Comparison of ENCODE assay signal across 11 cellular contexts in the genomic region with DNA sequence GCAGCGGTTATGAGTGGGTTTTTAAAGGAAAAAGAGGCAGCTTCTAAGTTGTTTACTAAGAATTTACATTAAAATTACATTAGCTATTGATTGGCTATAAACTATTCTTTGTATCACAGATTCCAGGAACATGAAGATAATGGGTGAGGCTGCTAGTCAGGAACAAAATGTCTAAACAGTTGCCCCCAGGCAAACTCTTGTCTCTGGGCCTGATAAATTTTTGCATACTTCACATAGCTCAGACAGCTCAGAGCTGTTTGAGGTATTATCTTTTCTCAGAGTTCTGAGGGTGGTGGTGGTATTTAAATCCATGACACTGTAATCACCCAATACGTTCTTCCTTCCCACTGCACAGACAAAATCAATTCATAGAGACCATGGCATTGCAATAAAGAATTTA. TPM values are rescaled to one million over a fixed set of nuclear protein-coding genes. Genes with fewer than 3 reads are reported as not detected.
DNase-seq lines count a peak whose midpoint lies in the region; ATAC-seq and TF ChIP-seq lines count a peak whose summit lies in the region.
"Had no signal": no experiment of that assay in that cellular context is flagged by ENCODE, and none has a peak within 500 bp of the region (broad histone marks: within the 10 kb centered on the region; RNA-seq: fewer than 3 reads in every experiment).

No MANE protein-coding gene starts in this region.

- peaks cover 7% of the 10 kb centered on the region; the same call in 1 of the 2 replicates for H3K9me3 ChIP-seq in SK-N-MC (ENCODE audit: low read depth, low read length)
- H3K9me3 ChIP-seq: uterus had no signal

- H3K4me3 ChIP-seq in SK-N-MC, result peak overlapping the region; percentile 96
- H3K4me3 ChIP-seq in foreskin fibroblast (ENCODE audit: low read depth in 1 of 2, low read length in 2 of 2), result peak overlapping the region in 1 of 2 donors; percentile 92

- TF ChIP-seq CTCF in foreskin fibroblast (IDR thresholded peaks at IDR 0.05; ENCODE audit: low read depth, low read length), result no peak

- no peak for ATAC-seq in HG03108 (IDR thresholded peaks at IDR 0.05; ENCODE audit: unreplicated experiment)
- ATAC-seq: lower lobe of right lung, T-cell had no signal

- peak overlapping the region; percentile 97 for H3K27ac ChIP-seq in SK-N-MC
- H3K27ac ChIP-seq: lower lobe of right lung had no signal

- DNase-seq in A172 (ENCODE audit: low spot score) (peak; percentile 19), EL (peak; percentile 91), SK-N-MC (ENCODE audit: low read depth, low spot score) (peak; percentile 37), foreskin fibroblast (peak; percentile 34 to 56), anterior cingulate cortex (lab: John Stamatoyannopoulos, UW) (no peak), NCI-H1092 (lab: John Stamatoyannopoulos, UW) (no peak), UCSD-AML1 (lab: John Stamatoyannopoulos, UW; ENCODE audit: unreplicated experiment) (no peak)
- DNase-seq: lower lobe of right lung, T-cell, uterus had no signal

- peaks cover 26% of the 10 kb centered on the region for H3K36me3 ChIP-seq in SK-N-MC (ENCODE audit: insufficient read depth, low read length)
- H3K36me3 ChIP-seq: lower lobe of right lung, uterus had no signal

- H3K9ac ChIP-seq in SK-N-MC (ENCODE audit: insufficient read length), result no peak overlapping the region

RNA-seq across cellular contexts. Expression of gene HACD2, which starts 2.1 kb away (rescaled TPM):
- total RNA-seq in A172 (2014; rRNA removed; shearing (Covaris generic)), result 44.0 and 45.3 TPM in 2 replicates

Comparison
In these comparisons a context has a peak if more than half of its experiments do, and no peak if none do; other contexts are left out.
1. DNase-seq: peak in A172 (single experiment), EL (single experiment), SK-N-MC (single experiment) and foreskin fibroblast (2 of 2); none in anterior cingulate cortex (0 of 58), NCI-H1092 (single experiment) and UCSD-AML1 (single experiment).